Comparison of ENCODE assay signal across 8 cellular contexts in genomic region chr10:104300736-104301292, GRCh38. TPM values are rescaled to one million over a fixed set of nuclear protein-coding genes. Genes with fewer than 3 reads are reported as not detected.
DNase-seq lines count a peak whose midpoint lies in the region; ATAC-seq and TF ChIP-seq lines count a peak whose summit lies in the region.

No MANE protein-coding gene starts in this region.

- no peaks in the 10 kb centered on the region for H3K9me3 Mint-ChIP-seq in activated T-helper 17 cell treated with anti-CD3 and anti-CD28 coated beads, Interleukin-2, amount 50 U/mL, for 72 hours
- peaks cover 13% of the 10 kb centered on the region for H3K9me3 Mint-ChIP-seq in glutamatergic neuron (ENCODE audit: unreplicated experiment)
- no peaks in the 10 kb centered on the region for H3K9me3 Mint-ChIP-seq in osteocyte (ENCODE audit: unreplicated experiment)

- H3K36me3 ChIP-seq in PC-9 (ENCODE audit: low read depth), result no peaks in the 10 kb centered on the region

- intact Hi-C loops in PC-9 (cut with micrococcal nuclease; ENCODE audit: unreplicated experiment), result no loop called here

- no peaks in the 10 kb centered on the region for H3K9me2 ChIP-seq in PC-9 (ENCODE audit: insufficient read depth)

- CTCF ChIA-PET in PC-9 (lab: Charles Lee), result no interaction called here

- ATAC-seq in activated T-helper 17 cell treated with anti-CD3 and anti-CD28 coated beads, Interleukin-2, amount 50 U/mL, for 72 hours (replicated peaks), result peak; percentile 63
- no peak for ATAC-seq in GM18907 (IDR thresholded peaks at IDR 0.05; ENCODE audit: unreplicated experiment)
- no peak for ATAC-seq in GM21786 (IDR thresholded peaks at IDR 0.05; ENCODE audit: unreplicated experiment)

- H3K9me3 ChIP-seq in PC-9 (ENCODE audit: insufficient read depth, low read depth), result no peaks in the 10 kb centered on the region; the same call in 1 of the 2 replicates

- no peaks in the 10 kb centered on the region for H3K36me3 Mint-ChIP-seq in activated T-helper 17 cell treated with anti-CD3 and anti-CD28 coated beads, Interleukin-2, amount 50 U/mL, for 72 hours (ENCODE audit: low read depth)
- peaks cover 20% of the 10 kb centered on the region for H3K36me3 Mint-ChIP-seq in glutamatergic neuron (ENCODE audit: unreplicated experiment)
- no peaks in the 10 kb centered on the region for H3K36me3 Mint-ChIP-seq in osteocyte (ENCODE audit: unreplicated experiment)

- H3K4me1 ChIP-seq in PC-9 (replicated peaks; ENCODE audit: insufficient read depth), result peaks cover 15% of the 10 kb centered on the region

- H2AFZ ChIP-seq in PC-9, result no peak overlapping the region

- H3K79me2 ChIP-seq in PC-9 (ENCODE audit: low read depth), result no peaks in the 10 kb centered on the region

- H3K27ac ChIP-seq in PC-9, result no peak overlapping the region

- H3F3A ChIP-seq in PC-9 (ENCODE audit: insufficient read depth, low read depth), result 0 out of 2 replicates have a peak, but pooled peaks cover 4% of the 10 kb centered on the region

- BruUV-seq in PC-9 (replicated peaks; lab: Mats Ljungman, UMichigan), result no TSS peak

- peaks cover 8% of the 10 kb centered on the region for H3K4me1 Mint-ChIP-seq in activated T-helper 17 cell treated with anti-CD3 and anti-CD28 coated beads, Interleukin-2, amount 50 U/mL, for 72 hours
- H3K4me1 Mint-ChIP-seq in glutamatergic neuron (ENCODE audit: low read depth, unreplicated experiment) (peaks cover 45% of the 10 kb centered on the region), osteocyte (ENCODE audit: unreplicated experiment) (peaks cover 24% of the 10 kb centered on the region)

- H3K27me3 ChIP-seq in PC-9 (ENCODE audit: insufficient read depth, low read depth), result no peaks in the 10 kb centered on the region

- no peak overlapping the region for H3K4me2 ChIP-seq in PC-9

- H3K27me3 Mint-ChIP-seq in activated T-helper 17 cell treated with anti-CD3 and anti-CD28 coated beads, Interleukin-2, amount 50 U/mL, for 72 hours, result no peaks in the 10 kb centered on the region
- H3K27me3 Mint-ChIP-seq in glutamatergic neuron (ENCODE audit: unreplicated experiment) (peaks cover 6% of the 10 kb centered on the region), osteocyte (ENCODE audit: unreplicated experiment) (no peaks in the 10 kb centered on the region)

- TF ChIP-seq CTCF in glutamatergic neuron (IDR thresholded peaks at IDR 0.05; ENCODE audit: partially characterized antibody, unreplicated experiment) (no peak), osteocyte (IDR thresholded peaks at IDR 0.05) (no peak), PC-9 (conservative IDR thresholded peaks at IDR 0.05) (no peak)

- peak; percentile 18 for DNase-seq in DMS79 treated with DMSO at 0.1 percent for 48 hours (lab: John Stamatoyannopoulos, UW)
- peak; percentile 88 for DNase-seq in NCI-H1694 treated with DMSO at 0.1 percent for 48 hours (lab: John Stamatoyannopoulos, UW)
- DNase-seq in glutamatergic neuron, result peak; percentile 86
- peak; percentile 89 for DNase-seq in osteocyte (ENCODE audit: extremely low spot score, unreplicated experiment)
- no peak for DNase-seq in PC-9

- no peak overlapping the region for H3K4me3 ChIP-seq in PC-9

- H3K27ac Mint-ChIP-seq in activated T-helper 17 cell treated with anti-CD3 and anti-CD28 coated beads, Interleukin-2, amount 50 U/mL, for 72 hours, result peak overlapping the region; percentile 65
- H3K27ac Mint-ChIP-seq in glutamatergic neuron (ENCODE audit: unreplicated experiment) (peak overlapping the region; percentile 99), osteocyte (ENCODE audit: unreplicated experiment) (peak overlapping the region; percentile 75)

- H3K4me3 Mint-ChIP-seq in activated T-helper 17 cell treated with anti-CD3 and anti-CD28 coated beads, Interleukin-2, amount 50 U/mL, for 72 hours, result peak overlapping the region; percentile 40
- H3K4me3 Mint-ChIP-seq in glutamatergic neuron (ENCODE audit: unreplicated experiment) (peak overlapping the region; percentile 79), osteocyte (ENCODE audit: unreplicated experiment) (no peak overlapping the region)

- H4K20me1 ChIP-seq in PC-9 (ENCODE audit: insufficient read depth), result no peaks in the 10 kb centered on the region

- POLR2A ChIA-PET in PC-9 (lab: Charles Lee; ENCODE audit: unreplicated experiment), result no interaction called here

RNA-seq across cellular contexts. Expression of gene GSTO2, which starts 31.8 kb away (rescaled TPM):
- total RNA-seq in activated T-helper 17 cell treated with anti-CD3 and anti-CD28 coated beads, Interleukin-2, amount 50 U/mL, for 72 hours, result 1 to 10 TPM in 1 of 2 donors, under 1 TPM in 1; 0.28 to 1.4 TPM
- total RNA-seq in glutamatergic neuron (ENCODE audit: unreplicated experiment) (2.0 TPM), osteocyte (0.31 and 0.54 TPM in 2 replicates), PC-9 (2021) (3.3 and 4.3 TPM in 2 replicates)

RNA-seq across cellular contexts. Expression of gene ITPRIP, which starts 37.5 kb away (rescaled TPM):
- 10 to 100 TPM; 10.1 to 19.1 TPM for total RNA-seq in activated T-helper 17 cell treated with anti-CD3 and anti-CD28 coated beads, Interleukin-2, amount 50 U/mL, for 72 hours
- total RNA-seq in glutamatergic neuron (ENCODE audit: unreplicated experiment) (19.8 TPM), osteocyte (15.5 and 17.5 TPM in 2 replicates), PC-9 (2021) (6.7 and 8.5 TPM in 2 replicates)

RNA-seq across cellular contexts. Expression of gene GSTO1, which starts 46.1 kb away (rescaled TPM):
- 100 to 1,000 TPM; 226 to 258 TPM for total RNA-seq in activated T-helper 17 cell treated with anti-CD3 and anti-CD28 coated beads, Interleukin-2, amount 50 U/mL, for 72 hours
- total RNA-seq in glutamatergic neuron (ENCODE audit: unreplicated experiment), result 26.8 TPM
- total RNA-seq in osteocyte, result 71.8 and 77.4 TPM in 2 replicates
- 71.0 and 77.3 TPM in 2 replicates for total RNA-seq in PC-9 (2021)

RNA-seq across cellular contexts. Expression of gene CFAP58, which starts 52.8 kb away (rescaled TPM):
- total RNA-seq in activated T-helper 17 cell treated with anti-CD3 and anti-CD28 coated beads, Interleukin-2, amount 50 U/mL, for 72 hours, result 1 to 10 TPM; 1.3 to 2.2 TPM
- total RNA-seq in glutamatergic neuron (ENCODE audit: unreplicated experiment) (2.2 TPM), osteocyte (0.16 and 0.29 TPM in 2 replicates), PC-9 (2021) (0.15 and 0.31 TPM in 2 replicates)

Comparison
In these comparisons a context has a peak if more than half of its experiments do, and no peak if none do; other contexts are left out.
1. DNase-seq: peak in DMS79 treated with DMSO at 0.1 percent for 48 hours (single experiment), NCI-H1694 treated with DMSO at 0.1 percent for 48 hours (single experiment), glutamatergic neuron (single experiment) and osteocyte (single experiment); none in PC-9 (0 of 2).
2. Peak in every context shown above with its lines, with median percentiles within 50 percentile points of each other: H3K27ac Mint-ChIP-seq.